ENCODE assay signal across 21 cellular contexts in genomic region chr9:7479300-7479699, GRCh38.
DNase-seq lines count a peak whose midpoint lies in the region; ATAC-seq and TF ChIP-seq lines count a peak whose summit lies in the region.
"Had no signal": no experiment of that assay in that cellular context is flagged by ENCODE, and none has a peak within 500 bp of the region (broad histone marks: within the 10 kb centered on the region; RNA-seq: fewer than 3 reads in every experiment).

No MANE protein-coding gene starts in this region.

- H3K9ac ChIP-seq in SK-N-SH (no peak overlapping the region), neural progenitor cell (no peak overlapping the region)
- H3K9ac ChIP-seq: BLaER1 had no signal

- H3K4me1 Mint-ChIP-seq in neural progenitor cell = no peaks in the 10 kb centered on the region
- H3K4me1 Mint-ChIP-seq in stimulated activated naive B cell treated with anti-CD40 and anti-IgM and Interleukin-4, amounts not matched to agents 10 μg/mL and 1 μg/mL and 100 μg/mL, for 72 hours = no peaks in the 10 kb centered on the region
- H3K4me1 Mint-ChIP-seq: immature natural killer cell, nephron had no signal

- DNase-seq in SK-N-SH (no peak), OCI-LY7 (ENCODE audit: low spot score) (no peak), choroid plexus epithelial cell (ENCODE audit: low read depth) (peak; percentile 2), neural progenitor cell (ENCODE audit: low spot score) (no peak), lower lobe of right lung (no peak)
- DNase-seq in stimulated activated naive B cell treated with anti-CD40 and anti-IgM and Interleukin-4, amounts not matched to agents 10 μg/mL and 1 μg/mL and 100 μg/mL, for 72 hours = no peak
- DNase-seq: activated naive CD4-positive, alpha-beta T cell treated with Interleukin-2 at 50 U/mL for 16 hours; activated T-cell treated with anti-CD3 and anti-CD28 coated beads, Interleukin-2, amount 50 U/mL, for 24 hours; amniotic stem cell; EL; GOT3; heart right ventricle; immature natural killer cell; left lung; NCI-H1092 treated with DMSO at 0.1 percent for 48 hours; NCI-H446; sigmoid colon had no signal

- no peaks in the 10 kb centered on the region for H4K20me1 ChIP-seq in SK-N-SH (ENCODE audit: insufficient read depth)
- no peaks in the 10 kb centered on the region for H4K20me1 ChIP-seq in OCI-LY7 (ENCODE audit: insufficient read depth, low read length)
- H4K20me1 ChIP-seq in neural progenitor cell (ENCODE audit: low read depth) = no peaks in the 10 kb centered on the region
- H4K20me1 ChIP-seq: BLaER1 had no signal

- H3K27ac Mint-ChIP-seq in neural progenitor cell = no peak overlapping the region
- no peak overlapping the region for H3K27ac Mint-ChIP-seq in stimulated activated naive B cell treated with anti-CD40 and anti-IgM and Interleukin-4, amounts not matched to agents 10 μg/mL and 1 μg/mL and 100 μg/mL, for 72 hours
- H3K27ac Mint-ChIP-seq: activated T-cell treated with anti-CD3 and anti-CD28 coated beads, Interleukin-2, amount 50 U/mL, for 24 hours; immature natural killer cell; nephron had no signal

- H3K9me3 ChIP-seq in SK-N-SH = no peaks in the 10 kb centered on the region
- no peaks in the 10 kb centered on the region for H3K9me3 ChIP-seq in OCI-LY7 (ENCODE audit: low read length)
- no peaks in the 10 kb centered on the region for H3K9me3 ChIP-seq in neural progenitor cell (ENCODE audit: low read depth)
- no peaks in the 10 kb centered on the region for H3K9me3 ChIP-seq in lower lobe of right lung
- H3K9me3 ChIP-seq: BLaER1, left lung, sigmoid colon had no signal

- TF ChIP-seq RAD21 in SK-N-SH (IDR thresholded peaks at IDR 0.05; ENCODE audit: low read length) = no peak

- no peaks in the 10 kb centered on the region for H3K79me2 ChIP-seq in SK-N-SH (ENCODE audit: insufficient read depth)
- H3K79me2 ChIP-seq in OCI-LY7 (ENCODE audit: insufficient read depth, low read depth, low read length) = no peaks in the 10 kb centered on the region
- H3K79me2 ChIP-seq in neural progenitor cell (ENCODE audit: low read depth) = no peaks in the 10 kb centered on the region

- no peaks in the 10 kb centered on the region for H3K36me3 Mint-ChIP-seq in neural progenitor cell
- no peaks in the 10 kb centered on the region for H3K36me3 Mint-ChIP-seq in stimulated activated naive B cell treated with anti-CD40 and anti-IgM and Interleukin-4, amounts not matched to agents 10 μg/mL and 1 μg/mL and 100 μg/mL, for 72 hours
- H3K36me3 Mint-ChIP-seq: immature natural killer cell had no signal

- CTCF ChIA-PET in SK-N-SH (lab: Yijun Ruan, JAX) (no interaction called here), OCI-LY7 (lab: Charles Lee; ENCODE audit: unreplicated experiment) (no interaction called here)

- no peaks in the 10 kb centered on the region for H3F3A ChIP-seq in SK-N-SH (replicated peaks; ENCODE audit: insufficient read depth)
- no peaks in the 10 kb centered on the region for H3F3A ChIP-seq in neural progenitor cell (ENCODE audit: low read depth)

- TF ChIP-seq CTCF in SK-N-SH (IDR thresholded peaks at IDR 0.05) (peak; percentile 32; the same call in 1 of the 2 replicates), OCI-LY7 (conservative IDR thresholded peaks at IDR 0.05; ENCODE audit: low read length) (peak; percentile 29; the same call in 1 of the 2 replicates), choroid plexus epithelial cell (conservative IDR thresholded peaks at IDR 0.05; ENCODE audit: low read depth, low read length) (no peak), neural progenitor cell (IDR thresholded peaks at IDR 0.05) (peak; percentile 26), lower lobe of right lung (IDR thresholded peaks at IDR 0.05) (no peak)

- 36% methylated on average over 4 of the region's 4 CpGs for WGBS in SK-N-SH (ENCODE audit: low lambda C conversion rate)

- H3K4me3 Mint-ChIP-seq in neural progenitor cell = no peak overlapping the region
- H3K4me3 Mint-ChIP-seq in stimulated activated naive B cell treated with anti-CD40 and anti-IgM and Interleukin-4, amounts not matched to agents 10 μg/mL and 1 μg/mL and 100 μg/mL, for 72 hours = no peak overlapping the region
- H3K4me3 Mint-ChIP-seq: activated T-cell treated with anti-CD3 and anti-CD28 coated beads, Interleukin-2, amount 50 U/mL, for 24 hours; immature natural killer cell; nephron had no signal

- H3K4me1 ChIP-seq in SK-N-SH (ENCODE audit: control insufficient read depth in 1 of 2, insufficient read depth in 2 of 2, low read depth in 1 of 2, low read length in 1 of 2) (no peaks in the 10 kb centered on the region), OCI-LY7 (ENCODE audit: insufficient read depth, low read length, poor library complexity, severe bottlenecking) (no peaks in the 10 kb centered on the region), neural progenitor cell (no peaks in the 10 kb centered on the region), lower lobe of right lung (no peaks in the 10 kb centered on the region)
- H3K4me1 ChIP-seq: BLaER1, heart right ventricle, left lung, sigmoid colon had no signal

- intact Hi-C loops in OCI-LY7 (cut with micrococcal nuclease; ENCODE audit: unreplicated experiment) = no loop called here
- intact Hi-C loops in lower lobe of right lung (cut with DNase I) = no loop called here

- POLR2A ChIA-PET in SK-N-SH (lab: Yijun Ruan, JAX) (no interaction called here), OCI-LY7 (lab: Charles Lee) (no interaction called here)

- no peaks in the 10 kb centered on the region for H3K9me3 Mint-ChIP-seq in neural progenitor cell
- H3K9me3 Mint-ChIP-seq in stimulated activated naive B cell treated with anti-CD40 and anti-IgM and Interleukin-4, amounts not matched to agents 10 μg/mL and 1 μg/mL and 100 μg/mL, for 72 hours = peaks cover 0 to 4% of the 10 kb centered on the region in 2 donors
- H3K9me3 Mint-ChIP-seq: activated T-cell treated with anti-CD3 and anti-CD28 coated beads, Interleukin-2, amount 50 U/mL, for 24 hours had no signal

- no TSS peak for BruUV-seq in OCI-LY7 (replicated peaks; lab: Mats Ljungman, UMichigan)

- H3K36me3 ChIP-seq in SK-N-SH (replicated peaks in 1 of 2; ENCODE audit: control insufficient read depth in 1 of 2, insufficient read depth in 2 of 2, low read length in 1 of 2) = no peaks in the 10 kb centered on the region
- H3K36me3 ChIP-seq in OCI-LY7 (ENCODE audit: insufficient read depth, low read length) = no peaks in the 10 kb centered on the region
- no peaks in the 10 kb centered on the region for H3K36me3 ChIP-seq in neural progenitor cell
- H3K36me3 ChIP-seq in lower lobe of right lung = no peaks in the 10 kb centered on the region
- H3K36me3 ChIP-seq: BLaER1, heart right ventricle, left lung, sigmoid colon had no signal

- no peak for TF ChIP-seq EP300 in SK-N-SH (IDR thresholded peaks at IDR 0.05; ENCODE audit: borderline replicate concordance in 1 of 2, low read depth in 1 of 2, low read length in 1 of 2)

- no peak overlapping the region for H3K4me2 ChIP-seq in SK-N-SH
- H3K4me2 ChIP-seq in OCI-LY7 (ENCODE audit: low read length) = no peak overlapping the region
- H3K4me2 ChIP-seq in neural progenitor cell = no peak overlapping the region
- H3K4me2 ChIP-seq: BLaER1 had no signal

- H3K9me2 ChIP-seq in SK-N-SH (no peaks in the 10 kb centered on the region), OCI-LY7 (ENCODE audit: insufficient read depth, low read length) (no peaks in the 10 kb centered on the region)

- H3K27me3 Mint-ChIP-seq in neural progenitor cell (ENCODE audit: insufficient read depth, low read depth) = peaks cover 5% of the 10 kb centered on the region
- peaks cover 6 to 11% of the 10 kb centered on the region in 2 donors for H3K27me3 Mint-ChIP-seq in stimulated activated naive B cell treated with anti-CD40 and anti-IgM and Interleukin-4, amounts not matched to agents 10 μg/mL and 1 μg/mL and 100 μg/mL, for 72 hours
- H3K27me3 Mint-ChIP-seq: activated T-cell treated with anti-CD3 and anti-CD28 coated beads, Interleukin-2, amount 50 U/mL, for 24 hours had no signal

- no peak overlapping the region for H3K27ac ChIP-seq in SK-N-SH (ENCODE audit: low read depth in 2 of 2, low read length in 1 of 2)
- H3K27ac ChIP-seq in OCI-LY7 (ENCODE audit: low read depth, low read length, poor library complexity, severe bottlenecking) = no peak overlapping the region
- no peak overlapping the region for H3K27ac ChIP-seq in neural progenitor cell
- H3K27ac ChIP-seq in lower lobe of right lung = no peak overlapping the region
- H3K27ac ChIP-seq: BLaER1, heart right ventricle, left lung, sigmoid colon had no signal

- H3K27me3 ChIP-seq in SK-N-SH (ENCODE audit: insufficient read depth) = no peaks in the 10 kb centered on the region
- no peaks in the 10 kb centered on the region for H3K27me3 ChIP-seq in neural progenitor cell
- no peaks in the 10 kb centered on the region for H3K27me3 ChIP-seq in lower lobe of right lung (ENCODE audit: low read depth)
- H3K27me3 ChIP-seq: BLaER1, heart right ventricle, left lung, sigmoid colon had no signal

- H3K4me3 ChIP-seq in SK-N-SH (ENCODE audit: low read depth in 2 of 2, low read length in 1 of 2) (no peak overlapping the region), OCI-LY7 (ENCODE audit: low read depth, low read length, poor library complexity, severe bottlenecking) (no peak overlapping the region), choroid plexus epithelial cell (ENCODE audit: low read depth, low read length) (no peak overlapping the region), neural progenitor cell (no peak overlapping the region), lower lobe of right lung (no peak overlapping the region)
- H3K4me3 ChIP-seq: BLaER1, heart right ventricle, left lung, sigmoid colon had no signal

- H2AFZ ChIP-seq in SK-N-SH (ENCODE audit: low read depth) (no peak overlapping the region), OCI-LY7 (ENCODE audit: low read length) (no peak overlapping the region), neural progenitor cell (replicated peaks) (no peak overlapping the region)

- no peak for ATAC-seq in SK-N-SH treated with all-trans-retinoic acid at 6 μM for 48 hours
- ATAC-seq in HG03196 (IDR thresholded peaks at IDR 0.05; ENCODE audit: unreplicated experiment) = no peak
- ATAC-seq in lower lobe of right lung = no peak
- ATAC-seq in stimulated activated naive B cell treated with anti-CD40 and anti-IgM and Interleukin-4, amounts not matched to agents 10 μg/mL and 1 μg/mL and 100 μg/mL, for 72 hours (replicated peaks) = no peak
- ATAC-seq: heart right ventricle, left lung had no signal

TF ChIP-seq in SK-N-SH, 30 proteins besides CTCF, POLR2A, EP300 and RAD21:
- no peak for TF ChIP-seq CHD2 (IDR thresholded peaks at IDR 0.05; ENCODE audit: low read length, partially characterized antibody)
- no peak for TF ChIP-seq FOXJ3 (CRISPR knock-in tag; IDR thresholded peaks at IDR 0.05)

TF ChIP-seq in SK-N-SH treated with all-trans-retinoic acid at 6 μM for 48 hours, 23 proteins besides CTCF, POLR2A, EP300 and RAD21:
- TF ChIP-seq TOX (CRISPR knock-in tag; IDR thresholded peaks at IDR 0.05; ENCODE audit: borderline replicate concordance) = no peak

Comparison
In these comparisons a context has a peak if more than half of its experiments do, and no peak if none do; other contexts are left out.
1. CTCF ChIP-seq: peak in SK-N-SH (single experiment), OCI-LY7 (single experiment) and neural progenitor cell (single experiment); none in choroid plexus epithelial cell (single experiment) and lower lobe of right lung (single experiment).